Comparison of ENCODE assay signal across 12 cellular contexts in the genomic region with DNA sequence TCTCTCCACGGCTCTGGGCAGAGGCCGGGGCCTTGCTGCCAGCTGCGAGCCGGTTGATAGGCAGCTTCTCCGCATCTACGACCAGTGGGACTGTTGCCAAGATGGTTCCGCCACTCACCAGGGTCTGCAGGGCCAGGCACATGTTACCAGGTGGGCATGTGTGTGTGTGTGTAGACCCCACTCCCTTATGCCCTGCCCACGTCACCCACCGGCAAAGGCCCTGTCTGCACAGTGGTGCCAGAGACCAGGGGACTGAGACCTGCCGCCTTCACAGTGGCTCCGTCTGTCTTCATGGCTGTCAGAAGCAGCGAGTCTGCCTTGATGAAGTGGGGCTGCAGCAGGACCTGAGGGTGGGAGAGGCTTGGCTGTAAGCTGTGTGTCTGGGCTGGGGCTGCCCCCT. TPM values are rescaled to one million over a fixed set of nuclear protein-coding genes. Genes with fewer than 3 reads are reported as not detected.
DNase-seq lines count a peak whose midpoint lies in the region; ATAC-seq and TF ChIP-seq lines count a peak whose summit lies in the region.
"Had no signal": no experiment of that assay in that cellular context is flagged by ENCODE, and none has a peak within 500 bp of the region (broad histone marks: within the 10 kb centered on the region; RNA-seq: fewer than 3 reads in every experiment).

No MANE protein-coding gene starts in this region.

- H3K4me1 ChIP-seq in naive thymus-derived CD4-positive, alpha-beta T cell (ENCODE audit: control insufficient read depth in 2 of 2, insufficient read depth in 2 of 2, low read length in 2 of 2), result peaks cover 21 to 44% of the 10 kb centered on the region in 2 donors
- peaks cover 30 to 67% of the 10 kb centered on the region in 2 donors for H3K4me1 ChIP-seq in left lung

- POLR2A ChIA-PET in naive thymus-derived CD4-positive, alpha-beta T cell (lab: Charles Lee), result interaction anchor here (1.3 kb wide), 1 partner anchor 11 kb away, joined by 4 read pairs; no protein-coding TSS in a partner anchor

- peak overlapping the region; percentile 43 for H3K4me3 Mint-ChIP-seq in Calu3 (ENCODE audit: low read depth, unreplicated experiment)
- H3K4me3 Mint-ChIP-seq in activated T-helper 2 cell treated with anti-CD3 and anti-CD28 coated beads, Interferon-gamma antibody, Interleukin-2, Interleukin-4, amounts not matched to agents 10 μg/mL and 5 μg/mL and 100 μg/mL, durations not matched to agents 14 hours and 24 hours and 36 hours (ENCODE audit: low read depth), result no peak overlapping the region
- H3K4me3 Mint-ChIP-seq in naive thymus-derived CD4-positive, alpha-beta T cell, result peak overlapping the region in 3 of 10 donors; percentile 18 to 83 (median 77)

- no peaks in the 10 kb centered on the region for H3K9me3 ChIP-seq in naive thymus-derived CD4-positive, alpha-beta T cell (ENCODE audit: control insufficient read depth in 2 of 3, low read length in 3 of 3)
- H3K9me3 ChIP-seq in left lung, result no peaks in the 10 kb centered on the region
- H3K9me3 ChIP-seq: BE2C, upper lobe of left lung had no signal

- no peaks in the 10 kb centered on the region for H3K27me3 Mint-ChIP-seq in Calu3 (ENCODE audit: unreplicated experiment)
- no peaks in the 10 kb centered on the region for H3K27me3 Mint-ChIP-seq in activated T-helper 2 cell treated with anti-CD3 and anti-CD28 coated beads, Interferon-gamma antibody, Interleukin-2, Interleukin-4, amounts not matched to agents 10 μg/mL and 5 μg/mL and 100 μg/mL, durations not matched to agents 14 hours and 24 hours and 36 hours (ENCODE audit: low read depth)
- no peaks in the 10 kb centered on the region for H3K27me3 Mint-ChIP-seq in naive thymus-derived CD4-positive, alpha-beta T cell
- H3K27me3 Mint-ChIP-seq: T-cell had no signal

- TF ChIP-seq CTCF in 22Rv1 (IDR thresholded peaks at IDR 0.05) (no peak), Calu3 (IDR thresholded peaks at IDR 0.05; ENCODE audit: unreplicated experiment) (no peak), left lung (IDR thresholded peaks at IDR 0.05) (no peak)

- peaks cover 0 to 55% (median 18%) of the 10 kb centered on the region in 3 experiments for H3K36me3 ChIP-seq in naive thymus-derived CD4-positive, alpha-beta T cell (ENCODE audit: control insufficient read depth in 2 of 3, insufficient read depth in 3 of 3, low read length in 3 of 3)
- peaks cover 0 to 56% of the 10 kb centered on the region in 2 donors for H3K36me3 ChIP-seq in left lung

- peaks cover 33% of the 10 kb centered on the region for H3K4me1 Mint-ChIP-seq in Calu3 (ENCODE audit: low read depth, unreplicated experiment)
- peaks cover 47% of the 10 kb centered on the region for H3K4me1 Mint-ChIP-seq in activated T-helper 2 cell treated with anti-CD3 and anti-CD28 coated beads, Interferon-gamma antibody, Interleukin-2, Interleukin-4, amounts not matched to agents 10 μg/mL and 5 μg/mL and 100 μg/mL, durations not matched to agents 14 hours and 24 hours and 36 hours (ENCODE audit: low read depth)
- H3K4me1 Mint-ChIP-seq in naive thymus-derived CD4-positive, alpha-beta T cell, result peaks cover 35 to 59% (median 51%) of the 10 kb centered on the region in 7 donors

- no peak for ATAC-seq in naive thymus-derived CD4-positive, alpha-beta T cell
- no peak for ATAC-seq in left lung
- no peak for ATAC-seq in GM21447 (IDR thresholded peaks at IDR 0.05; ENCODE audit: unreplicated experiment)

- DNase-seq in Calu3 (no peak), left lung (no peak), HPDE6-E6E7 (ENCODE audit: extremely low spot score) (no peak), iPS-NIHi11 (ENCODE audit: low spot score) (no peak)
- no peak for DNase-seq in activated T-helper 2 cell treated with anti-CD3 and anti-CD28 coated beads, Interferon-gamma antibody, Interleukin-2, Interleukin-4, amounts not matched to agents 10 μg/mL and 5 μg/mL and 100 μg/mL, durations not matched to agents 14 hours and 24 hours and 36 hours (ENCODE audit: low spot score)
- no peak for DNase-seq in naive thymus-derived CD4-positive, alpha-beta T cell
- DNase-seq: NCI-H2227 treated with DMSO at 0.1 percent for 48 hours had no signal

- BruUV-seq in Calu3 (replicated peaks; lab: Mats Ljungman, UMichigan), result no TSS peak

- peak overlapping the region; percentile 80 for H3K27ac Mint-ChIP-seq in Calu3 (ENCODE audit: unreplicated experiment)
- peak overlapping the region; percentile 65 for H3K27ac Mint-ChIP-seq in activated T-helper 2 cell treated with anti-CD3 and anti-CD28 coated beads, Interferon-gamma antibody, Interleukin-2, Interleukin-4, amounts not matched to agents 10 μg/mL and 5 μg/mL and 100 μg/mL, durations not matched to agents 14 hours and 24 hours and 36 hours
- H3K27ac Mint-ChIP-seq in naive thymus-derived CD4-positive, alpha-beta T cell, result peak overlapping the region in 4 of 9 donors; percentile 21 to 58 (median 44)

- no peaks in the 10 kb centered on the region for H3K9me3 Mint-ChIP-seq in Calu3 (ENCODE audit: low read depth, unreplicated experiment)
- no peaks in the 10 kb centered on the region for H3K9me3 Mint-ChIP-seq in activated T-helper 2 cell treated with anti-CD3 and anti-CD28 coated beads, Interferon-gamma antibody, Interleukin-2, Interleukin-4, amounts not matched to agents 10 μg/mL and 5 μg/mL and 100 μg/mL, durations not matched to agents 14 hours and 24 hours and 36 hours
- H3K9me3 Mint-ChIP-seq in naive thymus-derived CD4-positive, alpha-beta T cell, result no peaks in the 10 kb centered on the region
- H3K9me3 Mint-ChIP-seq: T-cell had no signal

- H3K27me3 ChIP-seq in naive thymus-derived CD4-positive, alpha-beta T cell (ENCODE audit: control insufficient read depth in 2 of 2, insufficient read depth in 2 of 2, low read length in 2 of 2), result no peaks in the 10 kb centered on the region
- H3K27me3 ChIP-seq in left lung, result no peaks in the 10 kb centered on the region
- H3K27me3 ChIP-seq: BE2C, upper lobe of left lung had no signal

- CTCF ChIA-PET in Calu3 (lab: Charles Lee), result no interaction called here
- CTCF ChIA-PET in naive thymus-derived CD4-positive, alpha-beta T cell (lab: Charles Lee), result interaction anchor here (0.5 to 9.9 kb wide), 4 partner anchors 17 to 62 kb away, joined by 3 to 88 read pairs (median 4); no protein-coding TSS in a partner anchor

- intact Hi-C loops in Calu3 (cut with micrococcal nuclease; ENCODE audit: unreplicated experiment) (loop anchor here (10.0 kb wide), 1 partner anchor 46 kb away; no protein-coding TSS in a partner anchor), left lung (cut with DNase I) (loop anchor here in 1 of 2 donors (10.0 kb wide), 1 partner anchor 46 kb away; no protein-coding TSS in a partner anchor)
- intact Hi-C loops in activated T-helper 2 cell treated with anti-CD3 and anti-CD28 coated beads, Interferon-gamma antibody, Interleukin-2, Interleukin-4, amounts not matched to agents 10 μg/mL and 5 μg/mL and 100 μg/mL, durations not matched to agents 14 hours and 24 hours and 36 hours (cut with micrococcal nuclease), result loop anchor here (1.0 kb wide), 1 partner anchor 35 kb away; no protein-coding TSS in a partner anchor
- intact Hi-C loops in naive thymus-derived CD4-positive, alpha-beta T cell (cut with micrococcal nuclease), result no loop called here

- H3K27ac ChIP-seq in 22Rv1 (peak overlapping the region; percentile 89), left lung (peak overlapping the region in 1 of 2 donors; percentile 4)
- H3K27ac ChIP-seq in naive thymus-derived CD4-positive, alpha-beta T cell (ENCODE audit: low read depth, low read length), result peak overlapping the region; percentile 30

- H3K36me3 Mint-ChIP-seq in Calu3 (ENCODE audit: insufficient read depth, unreplicated experiment), result peaks cover 66% of the 10 kb centered on the region
- peaks cover 68% of the 10 kb centered on the region for H3K36me3 Mint-ChIP-seq in activated T-helper 2 cell treated with anti-CD3 and anti-CD28 coated beads, Interferon-gamma antibody, Interleukin-2, Interleukin-4, amounts not matched to agents 10 μg/mL and 5 μg/mL and 100 μg/mL, durations not matched to agents 14 hours and 24 hours and 36 hours (ENCODE audit: low read depth)
- peaks cover 0 to 23% (median 7%) of the 10 kb centered on the region in 5 donors for H3K36me3 Mint-ChIP-seq in naive thymus-derived CD4-positive, alpha-beta T cell

- no peak overlapping the region for H3K4me3 ChIP-seq in naive thymus-derived CD4-positive, alpha-beta T cell (ENCODE audit: low read length)
- no peak overlapping the region for H3K4me3 ChIP-seq in left lung
- H3K4me3 ChIP-seq: upper lobe of left lung had no signal

RNA-seq across cellular contexts. Expression of gene SREBF1, which starts 17.7 kb away (rescaled TPM):
- total RNA-seq in Calu3 (2022) (104 and 110 TPM in 2 replicates), left lung (100 to 1,000 TPM; 112 to 122 TPM)
- total RNA-seq in activated T-helper 2 cell treated with anti-CD3 and anti-CD28 coated beads, Interferon-gamma antibody, Interleukin-2, Interleukin-4, amounts not matched to agents 10 μg/mL and 5 μg/mL and 100 μg/mL, durations not matched to agents 14 hours and 24 hours and 36 hours, result 166 and 175 TPM in 2 replicates
- 100 to 1,000 TPM in 3 of 5 experiments, 10 to 100 TPM in 2; 30.9 to 281 (median 159) TPM for total RNA-seq in naive thymus-derived CD4-positive, alpha-beta T cell
- polyA plus RNA-seq in naive thymus-derived CD4-positive, alpha-beta T cell, result 10 to 100 TPM; 22.4 to 41.3 TPM

Comparison
In these comparisons a context has a peak if more than half of its experiments do, and no peak if none do; other contexts are left out.
1. intact Hi-C loops: an anchor here in Calu3 (10.0 kb wide) and activated T-helper 2 cell treated with anti-CD3 and anti-CD28 coated beads, Interferon-gamma antibody, Interleukin-2, Interleukin-4, amounts not matched to agents 10 μg/mL and 5 μg/mL and 100 μg/mL, durations not matched to agents 14 hours and 24 hours and 36 hours (1.0 kb wide); none called in naive thymus-derived CD4-positive, alpha-beta T cell.